12 cellular contexts compared by ENCODE assay signal in the genomic region with DNA sequence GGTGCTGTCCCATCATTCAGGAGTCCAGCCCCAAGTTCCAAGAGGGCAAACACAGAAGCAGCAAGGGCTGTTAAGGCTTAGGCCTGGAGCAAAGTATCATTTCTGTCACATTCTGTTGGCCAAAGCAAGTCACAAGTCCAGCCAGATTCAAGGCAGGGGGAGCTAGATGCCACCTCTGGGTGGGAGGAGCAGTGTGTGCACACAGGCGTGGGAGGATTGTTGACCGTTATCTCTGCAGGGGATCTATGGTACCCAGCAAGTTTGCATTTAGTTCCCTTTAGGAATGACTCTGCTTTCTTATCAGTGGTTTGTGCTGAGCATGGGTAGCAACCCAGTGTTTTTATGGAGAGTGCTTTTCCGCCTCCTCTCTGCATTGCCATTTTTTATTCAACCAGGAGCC.
A peak's percentile ranks its signal among the peaks of the same experiment; 100 is the strongest.
DNase-seq lines count a peak whose midpoint lies in the region; ATAC-seq, FAIRE-seq and TF ChIP-seq lines count a peak whose summit lies in the region.
"Had no signal": no experiment of that assay in that cellular context is flagged by ENCODE, and none has a peak within 500 bp of the region (broad histone marks: within the 10 kb centered on the region; RNA-seq: fewer than 3 reads in every experiment).

No MANE protein-coding gene starts in this region.

- peaks cover 13% of the 10 kb centered on the region for H3K4me1 ChIP-seq in HepG2 (ENCODE audit: insufficient read depth, low read length)

- POLR2A ChIA-PET in HepG2 (lab: Yijun Ruan, JAX) = no interaction called here

- H2AFZ ChIP-seq in HepG2 (ENCODE audit: low read length) = no peak overlapping the region

- H3K36me3 ChIP-seq in HepG2 (replicated peaks in 1 of 2; ENCODE audit: control insufficient read depth in 1 of 2, insufficient read depth in 2 of 2, low read length in 2 of 2) (peaks cover 0 to 9% of the 10 kb centered on the region in 2 experiments; a peak in 2 of 5 replicates), brain microvascular endothelial cell (replicated peaks) (no peaks in the 10 kb centered on the region)
- H3K36me3 ChIP-seq: lower lobe of right lung had no signal

- no peak for FAIRE-seq in HepG2 (lab: Jason Lieb, UNC)

- no peak for TF ChIP-seq RAD21 in HepG2 (CRISPR knock-in tag; IDR thresholded peaks at IDR 0.05)

- intact Hi-C loops in HepG2 (cut with micrococcal nuclease; ENCODE audit: unreplicated experiment) = no loop called here

- DNase-seq in RPMI7951 (ENCODE audit: low read depth) (peak; percentile 43), HepG2 (ENCODE audit: low spot score) (peak; percentile 20), NOMO-1 (lab: John Stamatoyannopoulos, UW; ENCODE audit: unreplicated experiment in 2 of 2) (no peak), NCI-H2107 treated with DMSO at 0.1 percent for 48 hours (lab: John Stamatoyannopoulos, UW; ENCODE audit: unreplicated experiment) (no peak), brain microvascular endothelial cell (no peak)
- DNase-seq: activated B cell treated with CpG ODN at 0.5 μM for 24 hours; anterior cingulate cortex; CD4-positive, alpha-beta T cell; lower lobe of right lung; NCI-H524 had no signal

- H3K9me3 ChIP-seq in HepG2 (ENCODE audit: low read length) = no peaks in the 10 kb centered on the region
- H3K9me3 ChIP-seq: lower lobe of right lung had no signal

- no peak overlapping the region for H3K27ac ChIP-seq in HepG2 (ENCODE audit: extremely low read length, insufficient read depth, low read length)
- H3K27ac ChIP-seq in brain microvascular endothelial cell = no peak overlapping the region
- H3K27ac ChIP-seq: lower lobe of right lung had no signal

- TF ChIP-seq CTCF in GM12873 (IDR thresholded peaks at IDR 0.05; ENCODE audit: insufficient read depth, low read depth, low read length, missing control alignments) (peak; percentile 19), HepG2 (CRISPR knock-in tag; IDR thresholded peaks at IDR 0.05) (peak; percentile 30), brain microvascular endothelial cell (IDR thresholded peaks at IDR 0.05; ENCODE audit: low read depth, low read length, missing control alignments) (no peak)

- H3K9ac ChIP-seq in HepG2 (ENCODE audit: insufficient read depth, low read depth, low read length) = no peak overlapping the region

- no peak for TF ChIP-seq EP300 in HepG2 (IDR thresholded peaks at IDR 0.05; ENCODE audit: low read depth in 2 of 2, low read length in 2 of 2)
- TF ChIP-seq EP300 in HepG2 (CRISPR knock-in tag; IDR thresholded peaks at IDR 0.05; ENCODE audit: borderline replicate concordance) = no peak

- H4K20me1 ChIP-seq in HepG2 (ENCODE audit: insufficient read depth, low read length) = no peaks in the 10 kb centered on the region

- no peak overlapping the region for H3K4me2 ChIP-seq in HepG2 (ENCODE audit: low read depth, low read length)

- H3K4me3 ChIP-seq in HepG2 (replicated peaks in 1 of 3; ENCODE audit: insufficient read depth in 1 of 3, low read depth in 2 of 3, low read length in 3 of 3) = no peak overlapping the region
- H3K4me3 ChIP-seq in brain microvascular endothelial cell (ENCODE audit: low read depth, low read length) = no peak overlapping the region
- H3K4me3 ChIP-seq: lower lobe of right lung had no signal

- H3K27me3 ChIP-seq in HepG2 (ENCODE audit: control insufficient read depth in 1 of 2, insufficient read depth in 2 of 2, low read length in 2 of 2) (no peaks in the 10 kb centered on the region), brain microvascular endothelial cell (replicated peaks) (no peaks in the 10 kb centered on the region)

- peak; percentile 68 for ATAC-seq in HG02610 (IDR thresholded peaks at IDR 0.05; ENCODE audit: unreplicated experiment)
- ATAC-seq in HepG2 = peak; percentile 44; the same call in 2 of the 3 replicates

- H3K79me2 ChIP-seq in HepG2 (ENCODE audit: insufficient read depth, low read length) = no peaks in the 10 kb centered on the region

- WGBS in HepG2 (ENCODE audit: low lambda C conversion rate) = 96% methylated on average over 2 of the region's 3 CpGs

- BruUV-seq in HepG2 (replicated peaks; lab: Mats Ljungman, UMichigan) = no TSS peak

- in situ Hi-C loops in HepG2 (cut with HindIII; ENCODE audit: extremely low pct_ligation_motif_present, low pct_unique_long_range_greater_than_20kb) = no loop called here
- in situ Hi-C loops in brain microvascular endothelial cell (cut with HindIII; ENCODE audit: low pct_ligation_motif_present, low sequenced_read_pairs) = no loop called here

- CTCF ChIA-PET in HepG2 (lab: Yijun Ruan, JAX; ENCODE audit: low intra/inter-chr PET ratio, low total read pairs) = no interaction called here

- no peak for TF ChIP-seq POLR2A in HepG2 (IDR thresholded peaks at IDR 0.05; ENCODE audit: insufficient read depth in 1 of 2, low read depth in 2 of 2, low read length in 2 of 2)

TF ChIP-seq in HepG2, 621 proteins besides CTCF, POLR2A, EP300 and RAD21:
- TF ChIP-seq, protein P1, sequence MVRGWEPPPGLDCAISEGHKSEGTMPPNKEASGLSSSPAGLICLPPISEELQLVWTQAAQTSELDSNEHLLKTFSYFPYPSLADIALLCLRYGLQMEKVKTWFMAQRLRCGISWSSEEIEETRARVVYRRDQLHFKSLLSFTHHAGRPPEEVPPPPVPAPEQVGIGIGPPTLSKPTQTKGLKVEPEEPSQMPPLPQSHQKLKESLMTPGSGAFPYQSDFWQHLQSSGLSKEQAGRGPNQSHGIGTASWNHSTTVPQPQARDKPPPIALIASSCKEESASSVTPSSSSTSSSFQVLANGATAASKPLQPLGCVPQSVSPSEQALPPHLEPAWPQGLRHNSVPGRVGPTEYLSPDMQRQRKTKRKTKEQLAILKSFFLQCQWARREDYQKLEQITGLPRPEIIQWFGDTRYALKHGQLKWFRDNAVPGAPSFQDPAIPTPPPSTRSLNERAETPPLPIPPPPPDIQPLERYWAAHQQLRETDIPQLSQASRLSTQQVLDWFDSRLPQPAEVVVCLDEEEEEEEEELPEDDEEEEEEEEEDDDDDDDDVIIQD (CRISPR knock-in tag; IDR thresholded peaks at IDR 0.05; ENCODE audit: low read depth) = peak; percentile 70; the same call in 1 of the 2 replicates
- TF ChIP-seq, protein P2, sequence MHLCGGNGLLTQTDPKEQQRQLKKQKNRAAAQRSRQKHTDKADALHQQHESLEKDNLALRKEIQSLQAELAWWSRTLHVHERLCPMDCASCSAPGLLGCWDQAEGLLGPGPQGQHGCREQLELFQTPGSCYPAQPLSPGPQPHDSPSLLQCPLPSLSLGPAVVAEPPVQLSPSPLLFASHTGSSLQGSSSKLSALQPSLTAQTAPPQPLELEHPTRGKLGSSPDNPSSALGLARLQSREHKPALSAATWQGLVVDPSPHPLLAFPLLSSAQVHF (CRISPR knock-in tag; IDR thresholded peaks at IDR 0.05) = no peak
- TF ChIP-seq, protein P3, sequence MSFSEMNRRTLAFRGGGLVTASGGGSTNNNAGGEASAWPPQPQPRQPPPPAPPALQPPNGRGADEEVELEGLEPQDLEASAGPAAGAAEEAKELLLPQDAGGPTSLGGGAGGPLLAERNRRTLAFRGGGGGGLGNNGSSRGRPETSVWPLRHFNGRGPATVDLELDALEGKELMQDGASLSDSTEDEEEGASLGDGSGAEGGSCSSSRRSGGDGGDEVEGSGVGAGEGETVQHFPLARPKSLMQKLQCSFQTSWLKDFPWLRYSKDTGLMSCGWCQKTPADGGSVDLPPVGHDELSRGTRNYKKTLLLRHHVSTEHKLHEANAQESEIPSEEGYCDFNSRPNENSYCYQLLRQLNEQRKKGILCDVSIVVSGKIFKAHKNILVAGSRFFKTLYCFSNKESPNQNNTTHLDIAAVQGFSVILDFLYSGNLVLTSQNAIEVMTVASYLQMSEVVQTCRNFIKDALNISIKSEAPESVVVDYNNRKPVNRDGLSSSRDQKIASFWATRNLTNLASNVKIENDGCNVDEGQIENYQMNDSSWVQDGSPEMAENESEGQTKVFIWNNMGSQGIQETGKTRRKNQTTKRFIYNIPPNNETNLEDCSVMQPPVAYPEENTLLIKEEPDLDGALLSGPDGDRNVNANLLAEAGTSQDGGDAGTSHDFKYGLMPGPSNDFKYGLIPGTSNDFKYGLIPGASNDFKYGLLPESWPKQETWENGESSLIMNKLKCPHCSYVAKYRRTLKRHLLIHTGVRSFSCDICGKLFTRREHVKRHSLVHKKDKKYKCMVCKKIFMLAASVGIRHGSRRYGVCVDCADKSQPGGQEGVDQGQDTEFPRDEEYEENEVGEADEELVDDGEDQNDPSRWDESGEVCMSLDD (CRISPR knock-in tag; IDR thresholded peaks at IDR 0.05; ENCODE audit: borderline replicate concordance) = no peak
- TF ChIP-seq ZNF777 (CRISPR knock-in tag; IDR thresholded peaks at IDR 0.05) (no peak), ZNF629 (CRISPR knock-in tag; conservative IDR thresholded peaks at IDR 0.05) (no peak), ZNF569 (CRISPR knock-in tag; IDR thresholded peaks at IDR 0.05; ENCODE audit: borderline replicate concordance) (no peak), AKAP8 (CRISPR knock-in tag; IDR thresholded peaks at IDR 0.05) (no peak), ZMYM4 (CRISPR knock-in tag; IDR thresholded peaks at IDR 0.05) (0 out of 2 replicates have a peak, but pooled peaks have one; percentile 22)
TF ChIP-seq in HepG2: peak in this region for 2.

Comparison
In these comparisons a context has a peak if more than half of its experiments do, and no peak if none do; other contexts are left out.
1. DNase-seq: peak in RPMI7951 (single experiment) and HepG2 (single experiment); none in NOMO-1 (0 of 2), NCI-H2107 treated with DMSO at 0.1 percent for 48 hours (single experiment) and brain microvascular endothelial cell (single experiment).